In the genomic region with DNA sequence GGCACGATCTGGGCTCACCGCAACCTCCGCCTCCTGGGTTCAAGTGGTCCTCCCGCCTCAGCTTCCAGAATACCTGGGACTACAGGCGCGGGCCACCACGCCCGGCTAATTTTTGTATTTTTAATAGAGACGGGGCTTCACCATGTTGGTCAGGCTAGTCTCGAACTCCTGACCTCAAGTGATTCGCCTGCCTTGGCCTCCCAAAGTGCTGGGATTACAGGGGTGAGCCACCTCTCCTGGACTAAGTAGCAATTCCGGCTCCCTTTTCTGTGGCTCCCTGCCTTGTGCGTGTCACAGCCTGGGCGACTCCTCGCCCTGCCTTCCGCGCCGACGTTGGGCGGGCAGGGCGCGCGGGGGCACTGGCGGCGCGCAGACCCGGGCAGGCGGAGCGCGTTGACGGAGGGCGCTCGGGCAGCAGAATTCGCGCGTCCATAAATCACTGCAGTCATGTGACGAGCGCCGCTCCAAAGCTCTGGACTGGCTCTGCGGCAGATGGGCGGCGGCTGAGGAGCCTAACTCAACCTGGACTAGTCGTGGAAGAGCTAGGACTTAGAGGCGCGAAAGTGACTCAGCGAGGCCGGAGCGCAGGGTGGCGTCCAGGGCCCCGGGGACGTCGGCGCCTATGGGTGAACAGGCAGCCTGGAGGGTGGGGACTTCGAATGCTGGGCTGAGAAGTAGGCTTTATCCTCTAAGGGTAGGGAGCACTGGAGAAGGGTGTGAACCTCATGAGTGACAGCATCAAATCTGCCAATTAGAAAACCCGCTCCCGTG, we compare ENCODE assay signal across 8 cellular contexts. TPM values are rescaled to one million over a fixed set of nuclear protein-coding genes. Genes with fewer than 3 reads are reported as not detected.
DNase-seq lines count a peak whose midpoint lies in the region; ATAC-seq and TF ChIP-seq lines count a peak whose summit lies in the region.

No MANE protein-coding gene starts in this region.

- CTCF ChIA-PET in activated naive CD4-positive, alpha-beta T cell treated with anti-CD3 and anti-CD28 coated beads, Interleukin-2, amount 10 ng/mL, durations not matched to agents 7 days and 5 days (lab: Charles Lee) = interaction anchor here (1.1 to 1.3 kb wide), 2 partner anchors 9 to 149 kb away, joined by 3 to 4 read pairs; no protein-coding TSS in a partner anchor

- peak overlapping the region; percentile 58 for H3K4me3 Mint-ChIP-seq in activated naive CD4-positive, alpha-beta T cell treated with anti-CD3 and anti-CD28 coated beads, Interleukin-2, amount 10 ng/mL, durations not matched to agents 7 days and 5 days
- H3K4me3 Mint-ChIP-seq in T-helper 17 cell (peak overlapping the region; percentile 69), type B pancreatic cell (peak overlapping the region; percentile 36)

- H3K27ac Mint-ChIP-seq in activated naive CD4-positive, alpha-beta T cell treated with anti-CD3 and anti-CD28 coated beads, Interleukin-2, amount 10 ng/mL, durations not matched to agents 7 days and 5 days = peak overlapping the region; percentile 65
- no peak overlapping the region for H3K27ac Mint-ChIP-seq in T-helper 17 cell
- H3K27ac Mint-ChIP-seq in type B pancreatic cell = no peak overlapping the region

- ATAC-seq in T-helper 17 cell (peak; percentile 75), GM19324 (IDR thresholded peaks at IDR 0.05; ENCODE audit: low FRiP score, unreplicated experiment) (no peak)

- no peaks in the 10 kb centered on the region for H3K9me3 ChIP-seq in T-helper 17 cell (ENCODE audit: control insufficient read depth, low read length, poor library complexity, severe bottlenecking)

- TF ChIP-seq CTCF in type B pancreatic cell (conservative IDR thresholded peaks at IDR 0.05) = no peak

- no peaks in the 10 kb centered on the region for H3K9me3 Mint-ChIP-seq in activated naive CD4-positive, alpha-beta T cell treated with anti-CD3 and anti-CD28 coated beads, Interleukin-2, amount 10 ng/mL, durations not matched to agents 7 days and 5 days
- no peaks in the 10 kb centered on the region for H3K9me3 Mint-ChIP-seq in type B pancreatic cell

- peak; percentile 67 for DNase-seq in activated naive CD4-positive, alpha-beta T cell treated with anti-CD3 and anti-CD28 coated beads, Interleukin-2, amount 10 ng/mL, durations not matched to agents 7 days and 5 days
- no peak for DNase-seq in activated naive CD4-positive, alpha-beta T cell (lab: John Stamatoyannopoulos, UW)
- DNase-seq in MV-4-11 (lab: John Stamatoyannopoulos, UW) (peak; percentile 65), T-helper 17 cell (peak; percentile 38 to 47 (median 46)), epidermal melanocyte (ENCODE audit: insufficient read length, low spot score) (peak; percentile 88), midbrain (lab: John Stamatoyannopoulos, UW) (peak; percentile 6), type B pancreatic cell (ENCODE audit: extremely low spot score, unreplicated experiment) (no peak)

- H3K4me1 Mint-ChIP-seq in activated naive CD4-positive, alpha-beta T cell treated with anti-CD3 and anti-CD28 coated beads, Interleukin-2, amount 10 ng/mL, durations not matched to agents 7 days and 5 days = peaks cover 40% of the 10 kb centered on the region
- H3K4me1 Mint-ChIP-seq in T-helper 17 cell = peaks cover 15% of the 10 kb centered on the region
- H3K4me1 Mint-ChIP-seq in type B pancreatic cell (ENCODE audit: unreplicated experiment) = peaks cover 6% of the 10 kb centered on the region

- peaks cover 40% of the 10 kb centered on the region for H3K27me3 Mint-ChIP-seq in activated naive CD4-positive, alpha-beta T cell treated with anti-CD3 and anti-CD28 coated beads, Interleukin-2, amount 10 ng/mL, durations not matched to agents 7 days and 5 days
- no peaks in the 10 kb centered on the region for H3K27me3 Mint-ChIP-seq in T-helper 17 cell
- no peaks in the 10 kb centered on the region for H3K27me3 Mint-ChIP-seq in type B pancreatic cell

- peaks cover 14% of the 10 kb centered on the region for H3K36me3 Mint-ChIP-seq in activated naive CD4-positive, alpha-beta T cell treated with anti-CD3 and anti-CD28 coated beads, Interleukin-2, amount 10 ng/mL, durations not matched to agents 7 days and 5 days
- H3K36me3 Mint-ChIP-seq in T-helper 17 cell (ENCODE audit: low read depth) (peaks cover 2% of the 10 kb centered on the region), type B pancreatic cell (peaks cover 3% of the 10 kb centered on the region)

RNA-seq across cellular contexts. Expression of gene CIZ1, which starts 1.4 kb away (rescaled TPM):
- 100 to 1,000 TPM; 128 to 134 TPM for total RNA-seq in T-helper 17 cell
- total RNA-seq in type B pancreatic cell (ENCODE audit: low replicate concordance) = 141 and 186 TPM in 2 replicates

RNA-seq across cellular contexts. Expression of gene DNM1, which starts 10.4 kb away (rescaled TPM):
- total RNA-seq in T-helper 17 cell = 1 to 10 TPM; 1.3 to 2.2 TPM
- 16.3 and 112 TPM in 2 replicates for total RNA-seq in type B pancreatic cell (ENCODE audit: low replicate concordance)

RNA-seq across cellular contexts. Expression of gene BBLN, which starts 32.7 kb away (rescaled TPM):
- 10 to 100 TPM; 71.0 to 87.9 TPM for total RNA-seq in T-helper 17 cell
- total RNA-seq in type B pancreatic cell (ENCODE audit: low replicate concordance) = 108 and 150 TPM in 2 replicates

RNA-seq across cellular contexts. Expression of gene LCN2, which starts 43.5 kb away (rescaled TPM):
- total RNA-seq in T-helper 17 cell (1 to 10 TPM in 1 of 2 donors, not detected in 1; 9.3 TPM), type B pancreatic cell (ENCODE audit: low replicate concordance) (10.7 and 12.4 TPM in 2 replicates)

Comparison
In these comparisons a context has a peak if more than half of its experiments do, and no peak if none do; other contexts are left out.
1. DNase-seq: peak in activated naive CD4-positive, alpha-beta T cell treated with anti-CD3 and anti-CD28 coated beads, Interleukin-2, amount 10 ng/mL, durations not matched to agents 7 days and 5 days (single experiment), MV-4-11 (single experiment), T-helper 17 cell (3 of 3), epidermal melanocyte (single experiment) and midbrain (single experiment); none in activated naive CD4-positive, alpha-beta T cell (0 of 4) and type B pancreatic cell (single experiment).
2. Peak in every context shown above with its lines, with median percentiles within 50 percentile points of each other: H3K4me3 Mint-ChIP-seq.